ENCODE assay signal across 11 cellular contexts in the genomic region with DNA sequence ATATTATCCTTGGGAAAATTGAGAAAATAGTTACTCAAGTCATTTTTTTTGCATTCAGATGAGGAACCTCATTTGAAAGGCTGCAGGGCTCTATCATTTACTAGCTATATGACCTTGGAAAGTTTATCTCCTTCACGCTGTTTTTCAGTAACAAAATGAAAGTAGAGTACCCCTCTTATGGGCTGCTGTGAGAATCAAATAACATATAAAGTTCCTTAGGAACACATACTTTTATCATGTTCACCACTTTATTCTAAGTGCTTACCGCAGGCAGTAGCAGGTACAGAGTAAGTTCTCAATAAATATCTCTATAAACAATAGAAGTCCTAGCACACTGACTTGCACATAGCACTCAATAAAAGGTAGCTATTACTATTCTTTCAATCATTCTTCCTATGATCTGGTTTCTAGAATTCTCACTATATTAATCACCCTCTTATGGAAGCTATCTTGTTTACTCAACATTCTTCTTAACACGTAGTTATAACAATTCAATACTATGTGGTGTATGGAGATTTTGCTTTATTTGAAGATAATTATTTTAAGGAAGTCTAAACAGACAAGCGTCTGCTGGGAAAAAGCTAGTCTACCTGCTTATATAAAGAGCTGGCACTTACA. TPM values are rescaled to one million over a fixed set of nuclear protein-coding genes. Genes with fewer than 3 reads are reported as not detected.
A peak's percentile ranks its signal among the peaks of the same experiment; 100 is the strongest.
DNase-seq lines count a peak whose midpoint lies in the region; ATAC-seq and TF ChIP-seq lines count a peak whose summit lies in the region.
"Had no signal": no experiment of that assay in that cellular context is flagged by ENCODE, and none has a peak within 500 bp of the region (broad histone marks: within the 10 kb centered on the region; RNA-seq: fewer than 3 reads in every experiment).

No MANE protein-coding gene starts in this region.

- no peak overlapping the region for H2BK15ac ChIP-seq in mesendoderm (replicated peaks; ENCODE audit: low read depth)

- DNase-seq in CD8-positive, alpha-beta T cell, result no peak
- no peak for DNase-seq in central memory CD8-positive, alpha-beta T cell (ENCODE audit: low spot score in 2 of 2)
- DNase-seq in neural crest cell (ENCODE audit: low read depth, low spot score) (no peak), mesendoderm (no peak)
- DNase-seq in stimulated activated CD4-positive, alpha-beta T cell treated with anti-CD3 and anti-CD28 coated beads, Interleukin-15, amount 100 ng/mL, for 24 hours, result no peak
- DNase-seq: foreskin melanocyte, NCI-H146, SIG-M5 had no signal

- H3K23ac ChIP-seq in mesendoderm (ENCODE audit: low read length), result no peak overlapping the region

- peak overlapping the region; percentile 97 for H3K27ac Mint-ChIP-seq in CD8-positive, alpha-beta T cell
- H3K27ac Mint-ChIP-seq in central memory CD8-positive, alpha-beta T cell (ENCODE audit: low read depth), result no peak overlapping the region
- H3K27ac Mint-ChIP-seq in neural crest cell (ENCODE audit: unreplicated experiment), result no peak overlapping the region

- no peak overlapping the region for H2BK120ac ChIP-seq in mesendoderm (ENCODE audit: low read depth, low read length)

- H3K4me2 ChIP-seq in mesendoderm (ENCODE audit: low read length), result no peak overlapping the region

- H3K27me3 ChIP-seq in CD8-positive, alpha-beta T cell (ENCODE audit: insufficient read depth, low read length), result no peaks in the 10 kb centered on the region
- H3K27me3 ChIP-seq in HUES64 (ENCODE audit: insufficient read depth, low read length), result no peaks in the 10 kb centered on the region
- no peaks in the 10 kb centered on the region for H3K27me3 ChIP-seq in mesendoderm (ENCODE audit: insufficient read depth, low read length, poor library complexity)

- H3K4me3 Mint-ChIP-seq in CD8-positive, alpha-beta T cell, result peak overlapping the region; percentile 94
- H3K4me3 Mint-ChIP-seq in central memory CD8-positive, alpha-beta T cell, result peak overlapping the region; percentile 89
- peak overlapping the region; percentile 97 for H3K4me3 Mint-ChIP-seq in neural crest cell

- POLR2A ChIA-PET in CD8-positive, alpha-beta T cell (lab: Charles Lee), result interaction anchor here (0.7 kb wide), 1 partner anchor 12 kb away, joined by 4 read pairs; no protein-coding TSS in a partner anchor

- no peaks in the 10 kb centered on the region for H3K27me3 Mint-ChIP-seq in CD8-positive, alpha-beta T cell (ENCODE audit: low read depth)
- no peaks in the 10 kb centered on the region for H3K27me3 Mint-ChIP-seq in central memory CD8-positive, alpha-beta T cell
- H3K27me3 Mint-ChIP-seq in neural crest cell (ENCODE audit: low read depth), result no peaks in the 10 kb centered on the region

- H3K4me1 Mint-ChIP-seq in CD8-positive, alpha-beta T cell (ENCODE audit: low read depth), result peaks cover 44% of the 10 kb centered on the region
- peaks cover 36% of the 10 kb centered on the region for H3K4me1 Mint-ChIP-seq in central memory CD8-positive, alpha-beta T cell
- peaks cover 34% of the 10 kb centered on the region for H3K4me1 Mint-ChIP-seq in neural crest cell

- no peak overlapping the region for H2BK5ac ChIP-seq in mesendoderm (ENCODE audit: low read length)

- peaks cover 21% of the 10 kb centered on the region for H3K36me3 Mint-ChIP-seq in CD8-positive, alpha-beta T cell
- H3K36me3 Mint-ChIP-seq in central memory CD8-positive, alpha-beta T cell (ENCODE audit: insufficient read depth), result peaks cover 23% of the 10 kb centered on the region
- H3K36me3 Mint-ChIP-seq in neural crest cell (ENCODE audit: low read depth), result no peaks in the 10 kb centered on the region

- H3K9me3 Mint-ChIP-seq in CD8-positive, alpha-beta T cell, result no peaks in the 10 kb centered on the region
- no peaks in the 10 kb centered on the region for H3K9me3 Mint-ChIP-seq in central memory CD8-positive, alpha-beta T cell
- H3K9me3 Mint-ChIP-seq in neural crest cell, result no peaks in the 10 kb centered on the region

- intact Hi-C loops in CD8-positive, alpha-beta T cell (cut with DNase I, micrococcal nuclease), result no loop called here

- no peak overlapping the region for H3K56ac ChIP-seq in mesendoderm (ENCODE audit: low read length)

- H3K9me3 ChIP-seq in CD8-positive, alpha-beta T cell (ENCODE audit: low read length), result no peaks in the 10 kb centered on the region
- H3K9me3 ChIP-seq in HUES64 (ENCODE audit: insufficient read depth, low read depth, low read length), result no peaks in the 10 kb centered on the region

- no peak overlapping the region for H3K27ac ChIP-seq in CD8-positive, alpha-beta T cell (ENCODE audit: low read depth, low read length)
- H3K27ac ChIP-seq in HUES64 (ENCODE audit: low read depth, low read length) (no peak overlapping the region), mesendoderm (ENCODE audit: low read depth, low read length) (no peak overlapping the region)

- H3K9ac ChIP-seq in HUES64 (ENCODE audit: low read depth, low read length) (no peak overlapping the region), mesendoderm (ENCODE audit: low read length) (no peak overlapping the region)

- no peak overlapping the region for H3K4me3 ChIP-seq in CD8-positive, alpha-beta T cell (ENCODE audit: low read depth, low read length)
- peak overlapping the region; percentile 80; the same call in 1 of the 2 replicates for H3K4me3 ChIP-seq in HUES64 (ENCODE audit: low read length)
- no peak overlapping the region for H3K4me3 ChIP-seq in mesendoderm (ENCODE audit: low read length)

- peaks cover 34% of the 10 kb centered on the region for H3K4me1 ChIP-seq in CD8-positive, alpha-beta T cell (ENCODE audit: insufficient read depth, low read length)
- H3K4me1 ChIP-seq in HUES64 (ENCODE audit: insufficient read depth, low read length) (peaks cover 28% of the 10 kb centered on the region), mesendoderm (ENCODE audit: control insufficient read depth, low read depth, low read length) (peaks cover 2% of the 10 kb centered on the region)

- H3K79me2 ChIP-seq in mesendoderm (ENCODE audit: control insufficient read depth, insufficient read depth, low read length), result peaks cover 17% of the 10 kb centered on the region

- H3K79me1 ChIP-seq in mesendoderm (ENCODE audit: low read length), result no peaks in the 10 kb centered on the region

- no peak overlapping the region for H4K8ac ChIP-seq in mesendoderm (ENCODE audit: low read depth, low read length)

- no peaks in the 10 kb centered on the region for H3K36me3 ChIP-seq in CD8-positive, alpha-beta T cell (ENCODE audit: insufficient read depth, low read length)
- peaks cover 9% of the 10 kb centered on the region for H3K36me3 ChIP-seq in HUES64 (ENCODE audit: insufficient read depth, low read length)
- no peaks in the 10 kb centered on the region for H3K36me3 ChIP-seq in mesendoderm (ENCODE audit: control insufficient read depth, insufficient read depth, low read length)

- H2AK5ac ChIP-seq in mesendoderm (ENCODE audit: low read length), result no peak overlapping the region

- H3K4ac ChIP-seq in mesendoderm (ENCODE audit: low read depth, low read length), result no peak overlapping the region

- CTCF ChIA-PET in CD8-positive, alpha-beta T cell (lab: Charles Lee), result no interaction called here

- no peak for ATAC-seq in CD8-positive, alpha-beta T cell
- ATAC-seq in central memory CD8-positive, alpha-beta T cell (replicated peaks; ENCODE audit: extremely low read depth, poor library complexity, severe bottlenecking), result no peak
- ATAC-seq in GM19351 (IDR thresholded peaks at IDR 0.05; ENCODE audit: unreplicated experiment) (no peak), HG03025 (IDR thresholded peaks at IDR 0.05; ENCODE audit: low FRiP score, unreplicated experiment) (no peak)

- H3K18ac ChIP-seq in mesendoderm (ENCODE audit: low read length), result no peak overlapping the region

- TF ChIP-seq CTCF in CD8-positive, alpha-beta T cell (IDR thresholded peaks at IDR 0.05), result no peak
- TF ChIP-seq CTCF in neural crest cell (conservative IDR thresholded peaks at IDR 0.05), result no peak

- no peak overlapping the region for H4K5ac ChIP-seq in mesendoderm (ENCODE audit: low read length)

- 69% methylated on average over 2 of the region's 4 CpGs for WGBS in HUES64
- WGBS in mesendoderm (ENCODE audit: extremely low coverage, insufficient coverage, low lambda C conversion rate), result no CpG with 5 or more reads among the region's 4 CpGs

RNA-seq across cellular contexts. Expression of a gene that starts 1.9 kb away (rescaled TPM):
- total RNA-seq in CD8-positive, alpha-beta T cell, result 1 to 10 TPM; 6.3 to 8.8 TPM
- 3.4 TPM for polyA plus RNA-seq in HUES64 (2013, experiment 1 of 2)
- polyA plus RNA-seq in HUES64 (2013, experiment 2 of 2), result 4.2 TPM
- 7.4 and 8.4 TPM in 2 replicates for total RNA-seq in neural crest cell
- 3.5 TPM for polyA plus RNA-seq in mesendoderm (2013, experiment 1 of 2)
- 3.6 TPM for polyA plus RNA-seq in mesendoderm (2013, experiment 2 of 2)

RNA-seq across cellular contexts. Expression of a gene that starts 2.1 kb away (rescaled TPM):
- total RNA-seq in CD8-positive, alpha-beta T cell, result 10 to 100 TPM; 72.7 to 75.3 TPM
- polyA plus RNA-seq in HUES64 (2013, experiment 1 of 2), result 43.4 TPM
- polyA plus RNA-seq in HUES64 (2013, experiment 2 of 2), result 43.6 TPM
- 25.9 and 30.7 TPM in 2 replicates for total RNA-seq in neural crest cell
- polyA plus RNA-seq in mesendoderm (2013, experiment 1 of 2), result 43.9 TPM
- 45.6 TPM for polyA plus RNA-seq in mesendoderm (2013, experiment 2 of 2)

RNA-seq across cellular contexts. Expression of a gene that starts 40.9 kb away (rescaled TPM):
- total RNA-seq in CD8-positive, alpha-beta T cell, result 10 to 100 TPM; 18.8 to 19.9 TPM
- polyA plus RNA-seq in HUES64 (2013, experiment 1 of 2), result 119 TPM
- polyA plus RNA-seq in HUES64 (2013, experiment 2 of 2), result 107 TPM
- 42.3 and 46.1 TPM in 2 replicates for total RNA-seq in neural crest cell
- 150 TPM for polyA plus RNA-seq in mesendoderm (2013, experiment 1 of 2)
- 154 TPM for polyA plus RNA-seq in mesendoderm (2013, experiment 2 of 2)
